10 cellular contexts compared by ENCODE assay signal in the genomic region with DNA sequence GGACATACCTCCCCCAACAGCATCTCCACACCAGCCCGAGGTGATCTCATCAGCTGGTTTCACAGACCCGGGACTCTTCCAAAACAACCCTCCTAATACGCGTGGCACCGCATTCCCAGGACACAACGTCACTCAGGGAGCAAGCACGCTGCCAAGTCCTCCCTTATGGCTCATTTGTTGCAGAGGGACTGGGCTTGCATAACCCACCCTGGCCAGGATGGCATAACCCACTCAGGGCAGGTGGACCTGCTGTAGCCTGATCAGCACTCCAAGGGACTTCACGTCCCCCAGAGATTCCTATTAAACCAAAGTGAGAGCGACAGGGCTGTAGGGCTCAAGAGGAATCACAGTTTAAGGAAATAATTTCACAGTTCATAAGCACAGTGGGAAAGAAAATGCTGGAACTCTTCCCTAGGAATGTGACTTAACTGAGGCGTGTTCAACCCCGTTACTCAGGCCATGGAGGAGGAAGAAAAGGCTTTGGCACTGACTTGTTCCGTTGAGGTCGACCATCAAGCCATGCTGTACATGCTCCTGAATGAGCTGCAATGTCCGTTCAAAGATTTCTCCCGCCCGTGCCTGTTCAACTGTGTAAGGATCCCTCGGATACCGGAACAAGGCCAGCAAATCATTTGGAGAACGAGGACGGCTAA.
DNase-seq lines count a peak whose midpoint lies in the region; ATAC-seq and TF ChIP-seq lines count a peak whose summit lies in the region.
"Had no signal": no experiment of that assay in that cellular context is flagged by ENCODE, and none has a peak within 500 bp of the region (broad histone marks: within the 10 kb centered on the region; RNA-seq: fewer than 3 reads in every experiment).

No MANE protein-coding gene starts in this region.

- H3K9me3 ChIP-seq in upper lobe of left lung: no peaks in the 10 kb centered on the region

- H3K4me3 ChIP-seq in upper lobe of left lung: no peak overlapping the region

- peak; percentile 28 to 79 for ATAC-seq in upper lobe of left lung (ENCODE audit: low FRiP score in 2 of 2)
- ATAC-seq in activated CD4-positive, CD25-positive, alpha-beta regulatory T cell treated with anti-CD3 and anti-CD28 coated beads, Interleukin-2, amount 50 U/mL, for 24 hours: no peak

- no peak for TF ChIP-seq POLR2A in upper lobe of left lung (IDR thresholded peaks at IDR 0.05)

- H3K27me3 ChIP-seq in upper lobe of left lung: no peaks in the 10 kb centered on the region

- H3K36me3 ChIP-seq in upper lobe of left lung: peaks cover 0 to 30% (median 11%) of the 10 kb centered on the region in 4 donors

- peak in 1 of 4 donors; percentile 1 for TF ChIP-seq EP300 in upper lobe of left lung (IDR thresholded peaks at IDR 0.05)

- no peak for TF ChIP-seq CTCF in upper lobe of left lung (IDR thresholded peaks at IDR 0.05)

- H3K4me1 ChIP-seq in upper lobe of left lung: peaks cover 12 to 30% (median 25%) of the 10 kb centered on the region in 4 donors

- peak; percentile 75 for DNase-seq in NCI-H446 treated with DMSO at 0.1 percent for 48 hours (lab: John Stamatoyannopoulos, UW)
- peak; percentile 46 for DNase-seq in epidermal melanocyte (ENCODE audit: insufficient read length, low spot score)
- DNase-seq in medulla oblongata (ENCODE audit: extremely low spot score): peak; percentile 5
- peak in 1 of 2 donors; percentile 47 for DNase-seq in upper lobe of left lung
- DNase-seq in KG1 (lab: John Stamatoyannopoulos, UW): no peak
- no peak for DNase-seq in DMS153 (lab: John Stamatoyannopoulos, UW)
- DNase-seq: activated CD4-positive, alpha-beta T cell treated with anti-CD3 and anti-CD28 coated beads, Interleukin-2, amount 10 ng/mL, durations not matched to agents 24 days and 14 days; NCI-H2227 treated with DMSO at 0.1 percent for 48 hours; stimulated activated CD4-positive, alpha-beta T cell treated with anti-CD3 and anti-CD28 coated beads, Interleukin-4, amount 100 ng/mL, for 4 hours had no signal

- 62 to 65% methylated on average over 20 of the region's 20 CpGs for WGBS in upper lobe of left lung, 2 donors

- peak overlapping the region; percentile 52 to 61 (median 57) for H3K27ac ChIP-seq in upper lobe of left lung

Comparison
In these comparisons a context has a peak if more than half of its experiments do, and no peak if none do; other contexts are left out.
1. DNase-seq: peak in NCI-H446 treated with DMSO at 0.1 percent for 48 hours (single experiment), epidermal melanocyte (single experiment) and medulla oblongata (single experiment); none in KG1 (single experiment) and DMS153 (single experiment).
2. ATAC-seq: peak in upper lobe of left lung (2 of 2); none in activated CD4-positive, CD25-positive, alpha-beta regulatory T cell treated with anti-CD3 and anti-CD28 coated beads, Interleukin-2, amount 50 U/mL, for 24 hours (0 of 2).